ENCODE assay signal across 8 cellular contexts in the genomic region with DNA sequence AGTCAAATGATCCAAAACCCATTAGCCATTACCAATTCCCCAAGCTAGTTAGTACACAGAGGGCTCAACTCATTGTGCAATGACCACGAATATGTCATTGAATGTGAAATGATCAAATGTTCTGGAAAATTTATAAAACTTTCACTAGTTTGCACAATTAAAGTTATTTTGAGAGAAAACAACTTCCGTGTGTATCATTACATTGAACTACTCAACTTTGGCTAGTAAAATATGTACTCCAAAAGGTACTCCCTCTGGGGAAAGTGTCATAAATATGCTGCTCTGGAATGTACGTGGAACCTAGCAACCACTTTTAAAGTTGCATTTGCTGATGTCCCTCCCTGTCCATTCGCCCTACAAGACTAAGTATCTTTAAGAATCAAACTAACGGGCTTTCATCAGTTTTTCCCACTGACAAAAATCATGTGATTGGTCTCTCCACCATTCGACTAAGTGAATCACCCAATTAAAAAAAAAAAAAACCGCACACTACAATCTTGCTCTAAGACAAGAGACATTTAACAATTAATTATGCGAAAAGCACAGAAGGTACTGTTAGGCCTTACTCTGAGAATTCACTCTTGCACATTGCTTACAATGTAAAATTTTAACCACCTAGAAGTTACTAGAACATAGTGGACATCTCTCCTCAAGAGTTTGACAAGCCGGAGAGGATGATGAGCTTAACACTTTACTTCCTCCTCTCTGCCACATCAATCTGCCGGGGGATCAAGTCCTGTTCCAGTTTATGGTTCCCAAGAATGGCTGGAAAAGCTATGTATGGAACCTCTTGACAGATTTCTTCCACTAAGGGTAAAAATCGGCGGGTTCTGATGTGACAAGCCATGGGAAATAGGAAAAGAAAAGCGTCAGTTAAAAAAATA. TPM values are rescaled to one million over a fixed set of nuclear protein-coding genes. Genes with fewer than 3 reads are reported as not detected.
A peak's percentile ranks its signal among the peaks of the same experiment; 100 is the strongest.
DNase-seq lines count a peak whose midpoint lies in the region; ATAC-seq and TF ChIP-seq lines count a peak whose summit lies in the region.

No MANE protein-coding gene starts in this region.

- peak overlapping the region; percentile 89 for H3K9ac ChIP-seq in IMR-90 (ENCODE audit: low read depth, low read length)

- CTCF ChIA-PET in BJ (lab: Yijun Ruan, JAX) (interaction anchor here (0.6 to 2.9 kb wide), 3 partner anchors 12 to 231 kb away, joined by 3 to 20 read pairs (median 7); no protein-coding TSS in a partner anchor), IMR-90 (lab: Yijun Ruan, JAX) (interaction anchor here (0.5 to 0.6 kb wide), 2 partner anchors 106 to 154 kb away, joined by 4 to 6 read pairs; no protein-coding TSS in a partner anchor)

- H3K14ac ChIP-seq in IMR-90 (replicated peaks; ENCODE audit: low read depth, low read length) = peak overlapping the region; percentile 94

- H3K23ac ChIP-seq in IMR-90 (ENCODE audit: low read depth, low read length) = peak overlapping the region; percentile 95

- peak overlapping the region; percentile 93 for H2BK5ac ChIP-seq in IMR-90 (ENCODE audit: low read depth, low read length, poor library complexity, severe bottlenecking)

- peak overlapping the region; percentile 100 for H3K4me2 ChIP-seq in IMR-90 (ENCODE audit: low read depth, low read length)

- no peaks in the 10 kb centered on the region for H3K27me3 ChIP-seq in BJ (ENCODE audit: control insufficient read depth, insufficient read depth, low read length)
- H3K27me3 ChIP-seq in IMR-90 (ENCODE audit: control insufficient read depth, insufficient read depth, low read length) = no peaks in the 10 kb centered on the region
- H3K27me3 ChIP-seq in body of pancreas = no peaks in the 10 kb centered on the region

- H3K4me1 ChIP-seq in IMR-90 (ENCODE audit: control insufficient read depth, insufficient read depth, low read length) (peaks cover 6% of the 10 kb centered on the region; the same call in 1 of the 2 replicates), body of pancreas (peaks cover 47% of the 10 kb centered on the region)

- in situ Hi-C loops in IMR-90 (cut with MboI; ENCODE audit: low sequenced_read_pairs) = no loop called here

- peaks cover 17% of the 10 kb centered on the region for H3K4me1 Mint-ChIP-seq in memory B cell

- peak overlapping the region; percentile 41; the same call in 1 of the 2 replicates for H3K18ac ChIP-seq in IMR-90 (ENCODE audit: low read depth, low read length)

- peak overlapping the region; percentile 25; the same call in 1 of the 2 replicates for H4K5ac ChIP-seq in IMR-90 (ENCODE audit: low read depth, low read length)

- TF ChIP-seq RAD21 in IMR-90 (IDR thresholded peaks at IDR 0.05; ENCODE audit: low read length) = no peak

- DNase-seq in BJ (ENCODE audit: low read depth) (no peak), IMR-90 (peak; percentile 26), body of pancreas (no peak), memory B cell (ENCODE audit: low spot score in 2 of 2) (no peak), sciatic nerve (ENCODE audit: low spot score) (no peak)
- DNase-seq in stimulated activated naive CD4-positive, alpha-beta T cell treated with Interleukin-2 at 50 U/mL for 16 hours (lab: John Stamatoyannopoulos, UW) = no peak
- DNase-seq in central memory CD4-positive, alpha-beta T cell = no peak

- H3K36me3 ChIP-seq in BJ (ENCODE audit: control insufficient read depth, insufficient read depth, low read length) (no peaks in the 10 kb centered on the region; the same call in 1 of the 2 replicates), IMR-90 (ENCODE audit: control insufficient read depth, insufficient read depth, low read length) (peaks cover 7% of the 10 kb centered on the region; the same call in 1 of the 2 replicates), body of pancreas (replicated peaks in 1 of 2; ENCODE audit: insufficient read depth in 1 of 2, low read depth in 2 of 2) (no peaks in the 10 kb centered on the region)

- H3K4me3 Mint-ChIP-seq in memory B cell = peak overlapping the region; percentile 95

- peaks cover 3 to 20% of the 10 kb centered on the region in 2 experiments; a peak in 2 of 4 replicates for H3K79me1 ChIP-seq in IMR-90 (ENCODE audit: low read depth in 1 of 2, low read length in 2 of 2)

- H3K4ac ChIP-seq in IMR-90 (ENCODE audit: low read depth, low read length) = peak overlapping the region; percentile 94

- peaks cover 51% of the 10 kb centered on the region for H4K20me1 ChIP-seq in IMR-90 (ENCODE audit: insufficient read depth, low read length)

- no peak overlapping the region for H2BK15ac ChIP-seq in IMR-90 (ENCODE audit: low read depth, low read length)

- H2AK5ac ChIP-seq in IMR-90 (ENCODE audit: low read depth, low read length) = no peak overlapping the region; the same call in 1 of the 2 replicates

- H3K9me3 ChIP-seq in IMR-90 (ENCODE audit: control insufficient read depth, insufficient read depth, low read length) (no peaks in the 10 kb centered on the region), body of pancreas (no peaks in the 10 kb centered on the region)

- peak overlapping the region in 1 of 2 experiments; percentile 85; a peak in 2 of 4 replicates for H4K8ac ChIP-seq in IMR-90 (ENCODE audit: low read depth in 2 of 2, low read length in 2 of 2)

- H3K9me3 Mint-ChIP-seq in memory B cell = no peaks in the 10 kb centered on the region

- TSS peak; percentile 49 for BruUV-seq in IMR-90 (replicated peaks; lab: Mats Ljungman, UMichigan)

- 50% methylated on average over 3 of the region's 13 CpGs; no CpG with 5 or more reads in 1 of the 2 experiments for WGBS in IMR-90 (ENCODE audit: extremely low coverage in 2 of 2, insufficient read length in 1 of 2), 2 experiments
- WGBS in body of pancreas, 2 donors = 6 to 8% methylated on average over 13 of the region's 13 CpGs

- peaks cover 4% of the 10 kb centered on the region for H3K36me3 Mint-ChIP-seq in memory B cell

- ATAC-seq in IMR-90 (ENCODE audit: low read depth) = no peak
- ATAC-seq in body of pancreas = no peak
- no peak for ATAC-seq in memory B cell (ENCODE audit: low read depth)
- ATAC-seq in sciatic nerve = no peak
- no peak for ATAC-seq in HG02763 (IDR thresholded peaks at IDR 0.05; ENCODE audit: unreplicated experiment)

- peak overlapping the region; percentile 96 for H3K27ac Mint-ChIP-seq in memory B cell

- H4K91ac ChIP-seq in IMR-90 (ENCODE audit: insufficient read depth, low read depth, low read length) = peak overlapping the region; percentile 54; the same call in 1 of the 2 replicates

- H2BK120ac ChIP-seq in IMR-90 (ENCODE audit: low read depth, low read length) = no peak overlapping the region

- H2BK20ac ChIP-seq in IMR-90 (ENCODE audit: low read depth, low read length) = no peak overlapping the region

- TF ChIP-seq POLR2A in IMR-90 (IDR thresholded peaks at IDR 0.05; ENCODE audit: low read depth, low read length) (no peak), body of pancreas (IDR thresholded peaks at IDR 0.05) (no peak)

- dilution Hi-C loops in IMR-90 (cut with HindIII; ENCODE audit: low sequenced_read_pairs, unreplicated experiment) = no loop called here

- H3K27me3 Mint-ChIP-seq in memory B cell = no peaks in the 10 kb centered on the region

- H3K27ac ChIP-seq in IMR-90 (ENCODE audit: insufficient read depth, low read length) (peak overlapping the region; percentile 36; the same call in 1 of the 2 replicates), body of pancreas (peak overlapping the region in 3 of 4 donors; percentile 87 to 99 (median 98))

- H2AFZ ChIP-seq in IMR-90 (replicated peaks; ENCODE audit: low read length, poor library complexity) = no peak overlapping the region

- POLR2A ChIA-PET in BJ (lab: Charles Lee) (no interaction called here), IMR-90 (lab: Charles Lee; ENCODE audit: unreplicated experiment) (interaction anchor here (0.6 kb wide), 1 partner anchor 757 kb away, joined by 4 read pairs; no protein-coding TSS in a partner anchor)

- peak overlapping the region; percentile 85 for H3K4me3 ChIP-seq in BJ (ENCODE audit: low read depth, low read length)
- peak overlapping the region; percentile 99 for H3K4me3 ChIP-seq in IMR-90 (ENCODE audit: insufficient read depth, low read depth, low read length)
- peak overlapping the region; percentile 86 to 90 for H3K4me3 ChIP-seq in body of pancreas

- peak overlapping the region; percentile 100 for H2AK9ac ChIP-seq in IMR-90 (replicated peaks; ENCODE audit: low read depth, low read length, poor library complexity)

- TF ChIP-seq CTCF in BJ (IDR thresholded peaks at IDR 0.05; ENCODE audit: insufficient read depth, low read depth, low read length) (no peak), IMR-90 (conservative IDR thresholded peaks at IDR 0.05; ENCODE audit: low read depth, low read length) (no peak), body of pancreas (IDR thresholded peaks at IDR 0.05) (no peak)

- intact Hi-C loops in IMR-90 (cut with micrococcal nuclease) = loop anchor here (1.0 kb wide), 1 partner anchor 124 kb away; a partner anchor contains a TSS
- intact Hi-C loops in body of pancreas (cut with DNase I) = no loop called here
- intact Hi-C loops in sciatic nerve (cut with DNase I) = no loop called here

- peaks cover 8% of the 10 kb centered on the region; the same call in 1 of the 2 replicates for H3K9me1 ChIP-seq in IMR-90 (ENCODE audit: insufficient read depth, low read length)

- peak overlapping the region; percentile 56; the same call in 1 of the 2 replicates for H3K56ac ChIP-seq in IMR-90 (ENCODE audit: extremely low read depth, insufficient read depth, low read length)

TF ChIP-seq in IMR-90, 13 proteins besides CTCF, POLR2A, EP300 and RAD21:
- TF ChIP-seq CEBPB (IDR thresholded peaks at IDR 0.05; ENCODE audit: low read depth, low read length) (peak; percentile 78), MAFK (IDR thresholded peaks at IDR 0.05; ENCODE audit: low read depth, low read length) (no peak)
TF ChIP-seq in IMR-90: peak in this region for 1.

RNA-seq across cellular contexts. Expression of a gene that starts 1.1 kb away (rescaled TPM):
- polyA plus RNA-seq in BJ (2011; rRNA removed) (22.8 and 39.5 TPM in 2 replicates), IMR-90 (2012; rRNA removed) (27.3 and 30.3 TPM in 2 replicates)
- polyA minus RNA-seq in BJ (2011; rRNA and poly(A)+ RNA removed) = 17.2 and 18.3 TPM in 2 replicates
- total RNA-seq in IMR-90 (2012; rRNA removed) (59.7 and 95.3 TPM in 2 replicates), body of pancreas (10 to 100 TPM; 27.0 to 34.3 TPM), sciatic nerve (49.8 TPM)
- polyA plus RNA-seq in IMR-90 (2012; cell fraction: cytosol; rRNA removed) = 5.3 and 8.3 TPM in 2 replicates
- polyA plus RNA-seq in IMR-90 (2012; cell fraction: nucleus; rRNA removed; ENCODE audit: low replicate concordance) = 4.7 and 17.6 TPM in 2 replicates

RNA-seq across cellular contexts. Expression of a gene that starts 38.1 kb away (rescaled TPM):
- 0.07 and 0.09 TPM in 2 replicates for polyA plus RNA-seq in BJ (2011; rRNA removed)
- polyA minus RNA-seq in BJ (2011; rRNA and poly(A)+ RNA removed) = not detected in 2 replicates
- total RNA-seq in IMR-90 (2012; rRNA removed) = not detected in 2 replicates
- not detected in 2 replicates for polyA plus RNA-seq in IMR-90 (2012; rRNA removed)
- polyA plus RNA-seq in IMR-90 (2012; cell fraction: cytosol; rRNA removed) = 0.05 TPM in 1 of 2 replicates, not detected in the other
- not detected in 2 replicates for polyA plus RNA-seq in IMR-90 (2012; cell fraction: nucleus; rRNA removed; ENCODE audit: low replicate concordance)
- total RNA-seq in body of pancreas = not detected
- not detected for total RNA-seq in sciatic nerve
